ENCODE assay signal across 1 cellular context in the genomic region with DNA sequence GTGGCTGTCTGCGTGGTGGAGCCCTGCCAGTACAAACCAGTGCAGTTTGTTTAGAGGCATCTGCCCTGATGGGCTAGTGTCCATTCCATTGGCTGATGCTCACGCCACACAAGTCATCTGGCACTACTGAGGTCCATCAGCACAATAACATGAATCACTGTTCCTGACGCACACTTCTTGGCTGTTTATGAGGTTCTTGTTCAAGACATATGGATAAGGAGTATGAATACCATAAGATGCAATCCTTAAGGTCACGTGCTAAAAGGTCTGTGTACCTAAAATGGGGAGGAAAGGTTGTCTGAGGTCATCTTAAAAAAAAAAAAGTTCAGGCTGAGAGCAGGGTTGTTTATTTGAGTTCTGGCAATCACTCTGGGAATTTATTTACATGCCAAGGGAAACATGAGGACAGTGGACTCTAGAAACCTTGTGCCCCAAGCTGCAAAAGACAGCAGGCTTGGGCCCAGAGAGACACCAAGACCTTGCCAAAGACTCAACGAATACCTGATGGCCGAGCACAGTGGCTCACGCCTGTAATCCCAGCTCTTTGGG.
A peak's percentile ranks its signal among the peaks of the same experiment; 100 is the strongest.
TF ChIP-seq lines count a peak whose summit lies in the region.

No MANE protein-coding gene starts in this region.

TF ChIP-seq in A549, 52 proteins besides CTCF, POLR2A, EP300 and RAD21 (continued from another document):
- TF ChIP-seq MAFK (IDR thresholded peaks at IDR 0.05; ENCODE audit: partially characterized antibody) (no peak), MAZ (IDR thresholded peaks at IDR 0.05; ENCODE audit: borderline replicate concordance, low read depth, low read length) (no peak), CHD2 (IDR thresholded peaks at IDR 0.05; ENCODE audit: low read length, partially characterized antibody) (no peak), JUN (IDR thresholded peaks at IDR 0.05) (peak; percentile 35 to 86; a peak in 2 of 5 replicates), HEYL (CRISPR knock-in tag; IDR thresholded peaks at IDR 0.05) (no peak; the same call in 1 of the 2 replicates), CBX8 (IDR thresholded peaks at IDR 0.05) (no peak), TP53 (CRISPR knock-in tag; IDR thresholded peaks at IDR 0.05) (peak; percentile 44; the same call in 1 of the 2 replicates), HOXA7 (CRISPR knock-in tag; IDR thresholded peaks at IDR 0.05) (no peak), KDM1A (IDR thresholded peaks at IDR 0.05; ENCODE audit: low read depth) (no peak), POLR2AphosphoS2 (conservative IDR thresholded peaks at IDR 0.05; ENCODE audit: low read length) (no peak), NPAS2 (CRISPR knock-in tag; IDR thresholded peaks at IDR 0.05; ENCODE audit: borderline replicate concordance) (peak; percentile 71), SMC3 (IDR thresholded peaks at IDR 0.05) (peak; percentile 34; the same call in 1 of the 3 replicates), MAX (IDR thresholded peaks at IDR 0.05) (peak; percentile 67), ZSCAN20 (CRISPR knock-in tag; IDR thresholded peaks at IDR 0.05) (peak; percentile 87), EHMT2 (IDR thresholded peaks at IDR 0.05; ENCODE audit: low read depth) (no peak), RFX5 (IDR thresholded peaks at IDR 0.05) (no peak), NR3C1 (IDR thresholded peaks at IDR 0.05) (no peak), BHLHE40 (IDR thresholded peaks at IDR 0.05; ENCODE audit: low read depth, low read length) (peak; percentile 59), TFCP2L1 (CRISPR knock-in tag; IDR thresholded peaks at IDR 0.05) (no peak), FOSL2 (IDR thresholded peaks at IDR 0.05) (no peak; the same call in 1 of the 2 replicates), FOSL2 (CRISPR knock-in tag; IDR thresholded peaks at IDR 0.05) (peak; percentile 93), CEBPB (IDR thresholded peaks at IDR 0.05) (peak; percentile 42 to 61)
- TF ChIP-seq, protein P1, sequence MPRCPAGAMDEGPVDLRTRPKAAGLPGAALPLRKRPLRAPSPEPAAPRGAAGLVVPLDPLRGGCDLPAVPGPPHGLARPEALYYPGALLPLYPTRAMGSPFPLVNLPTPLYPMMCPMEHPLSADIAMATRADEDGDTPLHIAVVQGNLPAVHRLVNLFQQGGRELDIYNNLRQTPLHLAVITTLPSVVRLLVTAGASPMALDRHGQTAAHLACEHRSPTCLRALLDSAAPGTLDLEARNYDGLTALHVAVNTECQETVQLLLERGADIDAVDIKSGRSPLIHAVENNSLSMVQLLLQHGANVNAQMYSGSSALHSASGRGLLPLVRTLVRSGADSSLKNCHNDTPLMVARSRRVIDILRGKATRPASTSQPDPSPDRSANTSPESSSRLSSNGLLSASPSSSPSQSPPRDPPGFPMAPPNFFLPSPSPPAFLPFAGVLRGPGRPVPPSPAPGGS (IDR thresholded peaks at IDR 0.05) = peak; percentile 61; the same call in 1 of the 3 replicates
- TF ChIP-seq, protein P2, sequence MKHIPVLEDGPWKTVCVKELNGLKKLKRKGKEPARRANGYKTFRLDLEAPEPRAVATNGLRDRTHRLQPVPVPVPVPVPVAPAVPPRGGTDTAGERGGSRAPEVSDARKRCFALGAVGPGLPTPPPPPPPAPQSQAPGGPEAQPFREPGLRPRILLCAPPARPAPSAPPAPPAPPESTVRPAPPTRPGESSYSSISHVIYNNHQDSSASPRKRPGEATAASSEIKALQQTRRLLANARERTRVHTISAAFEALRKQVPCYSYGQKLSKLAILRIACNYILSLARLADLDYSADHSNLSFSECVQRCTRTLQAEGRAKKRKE (CRISPR knock-in tag; IDR thresholded peaks at IDR 0.05; ENCODE audit: low read depth) = no peak
- TF ChIP-seq, protein P3, sequence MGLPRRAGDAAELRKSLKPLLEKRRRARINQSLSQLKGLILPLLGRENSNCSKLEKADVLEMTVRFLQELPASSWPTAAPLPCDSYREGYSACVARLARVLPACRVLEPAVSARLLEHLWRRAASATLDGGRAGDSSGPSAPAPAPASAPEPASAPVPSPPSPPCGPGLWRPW (IDR thresholded peaks at IDR 0.05) = no peak
- TF ChIP-seq, protein P4, sequence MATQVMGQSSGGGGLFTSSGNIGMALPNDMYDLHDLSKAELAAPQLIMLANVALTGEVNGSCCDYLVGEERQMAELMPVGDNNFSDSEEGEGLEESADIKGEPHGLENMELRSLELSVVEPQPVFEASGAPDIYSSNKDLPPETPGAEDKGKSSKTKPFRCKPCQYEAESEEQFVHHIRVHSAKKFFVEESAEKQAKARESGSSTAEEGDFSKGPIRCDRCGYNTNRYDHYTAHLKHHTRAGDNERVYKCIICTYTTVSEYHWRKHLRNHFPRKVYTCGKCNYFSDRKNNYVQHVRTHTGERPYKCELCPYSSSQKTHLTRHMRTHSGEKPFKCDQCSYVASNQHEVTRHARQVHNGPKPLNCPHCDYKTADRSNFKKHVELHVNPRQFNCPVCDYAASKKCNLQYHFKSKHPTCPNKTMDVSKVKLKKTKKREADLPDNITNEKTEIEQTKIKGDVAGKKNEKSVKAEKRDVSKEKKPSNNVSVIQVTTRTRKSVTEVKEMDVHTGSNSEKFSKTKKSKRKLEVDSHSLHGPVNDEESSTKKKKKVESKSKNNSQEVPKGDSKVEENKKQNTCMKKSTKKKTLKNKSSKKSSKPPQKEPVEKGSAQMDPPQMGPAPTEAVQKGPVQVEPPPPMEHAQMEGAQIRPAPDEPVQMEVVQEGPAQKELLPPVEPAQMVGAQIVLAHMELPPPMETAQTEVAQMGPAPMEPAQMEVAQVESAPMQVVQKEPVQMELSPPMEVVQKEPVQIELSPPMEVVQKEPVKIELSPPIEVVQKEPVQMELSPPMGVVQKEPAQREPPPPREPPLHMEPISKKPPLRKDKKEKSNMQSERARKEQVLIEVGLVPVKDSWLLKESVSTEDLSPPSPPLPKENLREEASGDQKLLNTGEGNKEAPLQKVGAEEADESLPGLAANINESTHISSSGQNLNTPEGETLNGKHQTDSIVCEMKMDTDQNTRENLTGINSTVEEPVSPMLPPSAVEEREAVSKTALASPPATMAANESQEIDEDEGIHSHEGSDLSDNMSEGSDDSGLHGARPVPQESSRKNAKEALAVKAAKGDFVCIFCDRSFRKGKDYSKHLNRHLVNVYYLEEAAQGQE (IDR thresholded peaks at IDR 0.05) = no peak
- TF ChIP-seq, protein P5, sequence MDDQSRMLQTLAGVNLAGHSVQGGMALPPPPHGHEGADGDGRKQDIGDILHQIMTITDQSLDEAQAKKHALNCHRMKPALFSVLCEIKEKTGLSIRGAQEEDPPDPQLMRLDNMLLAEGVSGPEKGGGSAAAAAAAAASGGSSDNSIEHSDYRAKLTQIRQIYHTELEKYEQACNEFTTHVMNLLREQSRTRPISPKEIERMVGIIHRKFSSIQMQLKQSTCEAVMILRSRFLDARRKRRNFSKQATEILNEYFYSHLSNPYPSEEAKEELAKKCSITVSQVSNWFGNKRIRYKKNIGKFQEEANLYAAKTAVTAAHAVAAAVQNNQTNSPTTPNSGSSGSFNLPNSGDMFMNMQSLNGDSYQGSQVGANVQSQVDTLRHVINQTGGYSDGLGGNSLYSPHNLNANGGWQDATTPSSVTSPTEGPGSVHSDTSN (IDR thresholded peaks at IDR 0.05) = peak; percentile 51; the same call in 1 of the 2 replicates
